16 cellular contexts compared by ENCODE assay signal in genomic region chr12:80293347-80293746, GRCh38.
DNase-seq lines count a peak whose midpoint lies in the region; ATAC-seq and TF ChIP-seq lines count a peak whose summit lies in the region.
"Had no signal": no experiment of that assay in that cellular context is flagged by ENCODE, and none has a peak within 500 bp of the region (broad histone marks: within the 10 kb centered on the region; RNA-seq: fewer than 3 reads in every experiment).

No MANE protein-coding gene starts in this region.

- intact Hi-C loops in activated T-helper 1 cell treated with anti-CD3 and anti-CD28 coated beads, Interleukin-12 subunit alpha, Interleukin-12 subunit beta, Interleukin-2, Interleukin-4 antibody, amounts not matched to agents 30 ng/mL and 10 ng/mL and 1 ng/mL, durations not matched to agents 14 hours and 24 hours and 36 hours (cut with micrococcal nuclease): no loop called here

- no peaks in the 10 kb centered on the region for H3K27me3 Mint-ChIP-seq in activated T-helper 1 cell treated with anti-CD3 and anti-CD28 coated beads, Interleukin-12 subunit alpha, Interleukin-12 subunit beta, Interleukin-2, Interleukin-4 antibody, amounts not matched to agents 30 ng/mL and 10 ng/mL and 1 ng/mL, durations not matched to agents 14 hours and 24 hours and 36 hours (ENCODE audit: insufficient read depth)

- no peak overlapping the region for H3K4me3 ChIP-seq in GM06990 (replicated peaks; ENCODE audit: low read depth, low read length)
- H3K4me3 ChIP-seq: heart left ventricle, MG63, upper lobe of right lung had no signal

- no peaks in the 10 kb centered on the region for H3K4me1 Mint-ChIP-seq in activated T-helper 1 cell treated with anti-CD3 and anti-CD28 coated beads, Interleukin-12 subunit alpha, Interleukin-12 subunit beta, Interleukin-2, Interleukin-4 antibody, amounts not matched to agents 30 ng/mL and 10 ng/mL and 1 ng/mL, durations not matched to agents 14 hours and 24 hours and 36 hours (ENCODE audit: low read depth)
- H3K4me1 Mint-ChIP-seq: activated naive CD8-positive, alpha-beta T cell treated with anti-CD3 and anti-CD28 coated beads for 36 hours had no signal

- DNase-seq in GM06990 (ENCODE audit: extremely low read depth, insufficient read length): peak; percentile 26
- no peak for DNase-seq in activated T-helper 1 cell treated with anti-CD3 and anti-CD28 coated beads, Interleukin-12 subunit alpha, Interleukin-12 subunit beta, Interleukin-2, Interleukin-4 antibody, amounts not matched to agents 30 ng/mL and 10 ng/mL and 1 ng/mL, durations not matched to agents 14 hours and 24 hours and 36 hours (ENCODE audit: low spot score)
- no peak for DNase-seq in T-helper 2 cell
- DNase-seq in HUDEP-2 (lab: John Stamatoyannopoulos, UW; ENCODE audit: unreplicated experiment in 76 of 76): no peak
- DNase-seq: activated naive CD8-positive, alpha-beta T cell treated with anti-CD3 and anti-CD28 coated beads for 36 hours; cerebellar nuclear complex; heart left ventricle; MG63; NCI-H2171 treated with DMSO at 0.1 percent for 48 hours; SK-N-SH; upper lobe of right lung; WERI-Rb-1 had no signal

- H3K9me3 Mint-ChIP-seq in activated T-helper 1 cell treated with anti-CD3 and anti-CD28 coated beads, Interleukin-12 subunit alpha, Interleukin-12 subunit beta, Interleukin-2, Interleukin-4 antibody, amounts not matched to agents 30 ng/mL and 10 ng/mL and 1 ng/mL, durations not matched to agents 14 hours and 24 hours and 36 hours: no peaks in the 10 kb centered on the region
- H3K9me3 Mint-ChIP-seq: activated naive CD8-positive, alpha-beta T cell treated with anti-CD3 and anti-CD28 coated beads for 36 hours had no signal

- peak; percentile 63 for ATAC-seq in GM19395 (IDR thresholded peaks at IDR 0.05; ENCODE audit: unreplicated experiment)
- peak; percentile 37 for ATAC-seq in HG02678 (IDR thresholded peaks at IDR 0.05; ENCODE audit: unreplicated experiment)
- ATAC-seq in HG03354 (IDR thresholded peaks at IDR 0.05; ENCODE audit: poor library complexity, severe bottlenecking, unreplicated experiment): peak; percentile 35
- no peak for ATAC-seq in GM18873 (IDR thresholded peaks at IDR 0.05; ENCODE audit: low FRiP score, unreplicated experiment)
- ATAC-seq: heart left ventricle, upper lobe of right lung had no signal

- no peak for TF ChIP-seq CTCF in GM06990 (IDR thresholded peaks at IDR 0.05; ENCODE audit: insufficient read depth, low read length, poor library complexity, severe bottlenecking)

- H3K27ac Mint-ChIP-seq in activated T-helper 1 cell treated with anti-CD3 and anti-CD28 coated beads, Interleukin-12 subunit alpha, Interleukin-12 subunit beta, Interleukin-2, Interleukin-4 antibody, amounts not matched to agents 30 ng/mL and 10 ng/mL and 1 ng/mL, durations not matched to agents 14 hours and 24 hours and 36 hours: no peak overlapping the region
- H3K27ac Mint-ChIP-seq: activated naive CD8-positive, alpha-beta T cell treated with anti-CD3 and anti-CD28 coated beads for 36 hours had no signal

- H3K36me3 Mint-ChIP-seq in activated T-helper 1 cell treated with anti-CD3 and anti-CD28 coated beads, Interleukin-12 subunit alpha, Interleukin-12 subunit beta, Interleukin-2, Interleukin-4 antibody, amounts not matched to agents 30 ng/mL and 10 ng/mL and 1 ng/mL, durations not matched to agents 14 hours and 24 hours and 36 hours (ENCODE audit: low read depth): no peaks in the 10 kb centered on the region
- H3K36me3 Mint-ChIP-seq: activated naive CD8-positive, alpha-beta T cell treated with anti-CD3 and anti-CD28 coated beads for 36 hours had no signal

- no peaks in the 10 kb centered on the region for H3K27me3 ChIP-seq in GM06990 (replicated peaks; ENCODE audit: control insufficient read depth, insufficient read depth, low read length)
- H3K27me3 ChIP-seq: heart left ventricle, MG63, upper lobe of right lung had no signal

- no peak overlapping the region for H3K4me3 Mint-ChIP-seq in activated T-helper 1 cell treated with anti-CD3 and anti-CD28 coated beads, Interleukin-12 subunit alpha, Interleukin-12 subunit beta, Interleukin-2, Interleukin-4 antibody, amounts not matched to agents 30 ng/mL and 10 ng/mL and 1 ng/mL, durations not matched to agents 14 hours and 24 hours and 36 hours
- H3K4me3 Mint-ChIP-seq: activated naive CD8-positive, alpha-beta T cell treated with anti-CD3 and anti-CD28 coated beads for 36 hours had no signal

- H3K36me3 ChIP-seq in GM06990 (ENCODE audit: control insufficient read depth, insufficient read depth, low read length): no peaks in the 10 kb centered on the region
- H3K36me3 ChIP-seq: heart left ventricle, MG63, upper lobe of right lung, WERI-Rb-1 had no signal
